8 cellular contexts compared by ENCODE assay signal in genomic region chr6:126339796-126340750, GRCh38. TPM values are rescaled to one million over a fixed set of nuclear protein-coding genes. Genes with fewer than 3 reads are reported as not detected.
DNase-seq lines count a peak whose midpoint lies in the region; ATAC-seq and TF ChIP-seq lines count a peak whose summit lies in the region.

Gene CENPW, plus strand, starts transcription at chr6:126340115. Its CDS starts 159 bp downstream, at chr6:126340274.

- 3 to 8% methylated on average over 20 to 43 of the region's 48 CpGs for WGBS in esophagus squamous epithelium, 2 donors

- peaks cover 4% of the 10 kb centered on the region; the same call in 1 of the 2 replicates for H4K20me1 ChIP-seq in DND-41 (ENCODE audit: insufficient read depth, low read length)

- H3K36me3 ChIP-seq in DND-41 (ENCODE audit: insufficient read depth, low read length), result no peaks in the 10 kb centered on the region
- no peaks in the 10 kb centered on the region for H3K36me3 ChIP-seq in esophagus squamous epithelium

- DNase-seq in DND-41, result peak; percentile 92
- peak; percentile 93 for DNase-seq in KBM-7
- DNase-seq in activated T-cell treated with anti-CD3 and anti-CD28 coated beads, Interleukin-2, amount 50 U/mL, for 1 hour, result peak; percentile 92
- DNase-seq in esophagus squamous epithelium (lab: John Stamatoyannopoulos, UW), result peak; percentile 40
- peak; percentile 76 for DNase-seq in myocyte (ENCODE audit: low read depth)
- DNase-seq in stimulated activated CD8-positive, alpha-beta memory T cell treated with anti-CD3 and anti-CD28 coated beads, Interleukin-7, amount 100 ng/mL, for 4 hours (ENCODE audit: low read depth in 2 of 2), result peak; percentile 83 to 92

- peaks cover 49% of the 10 kb centered on the region for H3K79me2 ChIP-seq in DND-41 (ENCODE audit: insufficient read depth, low read length)

- H2AFZ ChIP-seq in DND-41 (ENCODE audit: low read depth, low read length), result peak within 1 kb of the TSS; percentile 92

- H3K27me3 ChIP-seq in DND-41 (ENCODE audit: insufficient read depth, low read length, poor library complexity) (no peaks in the 10 kb centered on the region), esophagus squamous epithelium (no peaks in the 10 kb centered on the region)

- peaks cover 38% of the 10 kb centered on the region for H3K4me1 ChIP-seq in DND-41 (ENCODE audit: insufficient read depth, low read length)
- peaks cover 9 to 21% (median 10%) of the 10 kb centered on the region in 3 donors for H3K4me1 ChIP-seq in esophagus squamous epithelium

- TF ChIP-seq POLR2A in esophagus squamous epithelium (IDR thresholded peaks at IDR 0.05), result peak in 1 of 4 donors; percentile 37

- peak within 1 kb of the TSS; percentile 61 to 85 for H3K4me3 ChIP-seq in DND-41 (ENCODE audit: low read depth in 1 of 2, low read length in 2 of 2)
- peak within 1 kb of the TSS; percentile 61 to 76 (median 64) for H3K4me3 ChIP-seq in esophagus squamous epithelium

- peak within 1 kb of the TSS; percentile 83 for H3K4me2 ChIP-seq in DND-41 (ENCODE audit: insufficient read depth, low read length)

- intact Hi-C loops in esophagus squamous epithelium (cut with DNase I), result no loop called here

- H3K9me3 ChIP-seq in DND-41 (ENCODE audit: insufficient read depth, low read length, severe bottlenecking) (no peaks in the 10 kb centered on the region), esophagus squamous epithelium (no peaks in the 10 kb centered on the region)

- TF ChIP-seq CTCF in DND-41 (IDR thresholded peaks at IDR 0.05; ENCODE audit: borderline replicate concordance, extremely low read depth, low read length, poor library complexity, severe bottlenecking) (no peak), esophagus squamous epithelium (IDR thresholded peaks at IDR 0.05) (no peak)

- H3K9ac ChIP-seq in DND-41 (ENCODE audit: low read depth, low read length), result peak within 1 kb of the TSS; percentile 63

- ATAC-seq in DND-41 (ENCODE audit: insufficient read depth, low read depth), result peak; percentile 87
- peak; percentile 95 for ATAC-seq in GM21737 (IDR thresholded peaks at IDR 0.05; ENCODE audit: unreplicated experiment)

- in situ Hi-C loops in KBM-7 (cut with MboI; ENCODE audit: low pct_unique_long_range_greater_than_20kb, low sequenced_read_pairs), result no loop called here

- H3K27ac ChIP-seq in DND-41 (ENCODE audit: low read length) (peak within 1 kb of the TSS; percentile 78), esophagus squamous epithelium (peak within 1 kb of the TSS; percentile 70 to 84 (median 79))

TF ChIP-seq in PFSK-1, 5 proteins besides CTCF, POLR2A, EP300 and RAD21:
- TF ChIP-seq SIN3A (IDR thresholded peaks at IDR 0.05; ENCODE audit: borderline replicate concordance, insufficient read depth, low read length), result peak; percentile 96; the same call in 1 of the 2 replicates
- peak; percentile 42 for TF ChIP-seq FOXP2 (optimal IDR thresholded peaks at IDR 0.05; ENCODE audit: borderline replicate concordance, extremely low read depth, extremely low read length, insufficient read depth)
- peak; percentile 64; the same call in 1 of the 2 replicates for TF ChIP-seq TAF1 (IDR thresholded peaks at IDR 0.05; ENCODE audit: borderline replicate concordance, insufficient read depth, low read length)
- peak; percentile 83 for TF ChIP-seq POLR2AphosphoS5 (IDR thresholded peaks at IDR 0.05; ENCODE audit: low read depth, low read length)
- no peak for TF ChIP-seq REST (IDR thresholded peaks at IDR 0.05; ENCODE audit: insufficient read depth in 1 of 2, low read depth in 2 of 2, low read length in 2 of 2)
TF ChIP-seq in PFSK-1: peak in this region for 4.

RNA-seq across cellular contexts. Expression of gene CENPW, which starts in this region (rescaled TPM):
- 19.7 TPM for polyA plus RNA-seq in PFSK-1 (2012; ENCODE audit: insufficient read length, low read depth)
- total RNA-seq in esophagus squamous epithelium (10 to 100 TPM in 3 of 4 donors, 1 to 10 TPM in 1; 2.1 to 22.1 (median 12.1) TPM), myocyte (0.99 and 4.4 TPM in 2 replicates)
- polyA plus RNA-seq in myocyte (2012), result 4.5 TPM

Comparison
In these comparisons a context has a peak if more than half of its experiments do, and no peak if none do; other contexts are left out.
1. Peak in every context shown above with its lines: DNase-seq, ATAC-seq, H3K4me3 ChIP-seq and H3K27ac ChIP-seq.
2. DNase-seq: peak in every context shown above with its lines; median percentile 93 in KBM-7; 92 in DND-41; 92 in activated T-cell treated with anti-CD3 and anti-CD28 coated beads, Interleukin-2, amount 50 U/mL, for 1 hour; 88 in stimulated activated CD8-positive, alpha-beta memory T cell treated with anti-CD3 and anti-CD28 coated beads, Interleukin-7, amount 100 ng/mL, for 4 hours; 76 in myocyte; 40 in esophagus squamous epithelium.